ENCODE assay signal across 8 cellular contexts in genomic region chr6:100479180-100480035, GRCh38. TPM values are rescaled to one million over a fixed set of nuclear protein-coding genes. Genes with fewer than 3 reads are reported as not detected.
A peak's percentile ranks its signal among the peaks of the same experiment; 100 is the strongest.
DNase-seq lines count a peak whose midpoint lies in the region; ATAC-seq, FAIRE-seq and TF ChIP-seq lines count a peak whose summit lies in the region.

No MANE protein-coding gene starts in this region.

- intact Hi-C loops in Right ventricle myocardium superior (cut with DNase I): loop anchor here (5.0 kb wide), 1 partner anchor 357 kb away; no protein-coding TSS in a partner anchor
- intact Hi-C loops in kidney (cut with DNase I): loop anchor here (10.0 kb wide), 1 partner anchor 365 kb away; no protein-coding TSS in a partner anchor

- DNase-seq in cardiac muscle cell (ENCODE audit: low read depth in 1 of 2, low spot score in 1 of 2) (peak; percentile 49 to 66), Right ventricle myocardium superior (no peak), HAP-1 (ENCODE audit: low spot score in 2 of 2) (peak; percentile 39 to 42), M059J (ENCODE audit: low read depth) (peak; percentile 63), kidney (no peak), NCI-H226 (no peak)
- DNase-seq in stimulated activated CD4-positive, alpha-beta T cell treated with anti-CD3 and anti-CD28 coated beads, Interleukin-12 subunit alpha, Interleukin-12 subunit beta, amount 100 ng/mL, for 4 hours: no peak

- H3K27ac ChIP-seq in cardiac muscle cell: no peak overlapping the region
- H3K27ac ChIP-seq in kidney (ENCODE audit: low read depth in 2 of 2, low read length in 2 of 2): peak overlapping the region in 1 of 2 donors; percentile 67

- no peak for ATAC-seq in Right ventricle myocardium superior (ENCODE audit: poor library complexity)

- in situ Hi-C loops in HAP-1 (cut with MboI; ENCODE audit: low sequenced_read_pairs): loop anchor here (5.0 to 25.0 kb wide), 3 partner anchors 183 to 615 kb away; no protein-coding TSS in a partner anchor

- TF ChIP-seq CTCF in cardiac muscle cell (IDR thresholded peaks at IDR 0.05; ENCODE audit: low read depth, low read length): peak; percentile 71
- TF ChIP-seq CTCF in WI38 (IDR thresholded peaks at IDR 0.05; ENCODE audit: low read depth, low read length): peak; percentile 44
- TF ChIP-seq CTCF in kidney (IDR thresholded peaks at IDR 0.05; ENCODE audit: borderline replicate concordance, extremely low read depth, insufficient read depth): peak; percentile 74

- H3K9me3 ChIP-seq in cardiac muscle cell (ENCODE audit: low read depth) (no peaks in the 10 kb centered on the region), HAP-1 (no peaks in the 10 kb centered on the region), kidney (ENCODE audit: control insufficient read depth in 1 of 2, low read length in 2 of 2) (no peaks in the 10 kb centered on the region)

- peak overlapping the region in 1 of 2 donors; percentile 31 for H3K9ac ChIP-seq in kidney (ENCODE audit: low read length in 2 of 2)

- H3K4me3 ChIP-seq in cardiac muscle cell: no peak overlapping the region
- no peak overlapping the region for H3K4me3 ChIP-seq in HAP-1
- H3K4me3 ChIP-seq in WI38 (ENCODE audit: low read depth, low read length): no peak overlapping the region
- H3K4me3 ChIP-seq in kidney (ENCODE audit: low read length in 2 of 2): no peak overlapping the region

- H3K4me1 ChIP-seq in cardiac muscle cell (ENCODE audit: low read depth) (no peaks in the 10 kb centered on the region), HAP-1 (no peaks in the 10 kb centered on the region), kidney (ENCODE audit: control insufficient read depth in 1 of 2, insufficient read depth in 1 of 2, low read depth in 1 of 2, low read length in 2 of 2) (peaks cover 4% of the 10 kb centered on the region in 2 donors)

- H3K36me3 ChIP-seq in cardiac muscle cell (no peaks in the 10 kb centered on the region), HAP-1 (replicated peaks) (no peaks in the 10 kb centered on the region), kidney (ENCODE audit: control insufficient read depth in 1 of 2, insufficient read depth in 2 of 2, low read length in 2 of 2) (no peaks in the 10 kb centered on the region)

- peak; percentile 92 for FAIRE-seq in kidney (lab: Jason Lieb, UNC)

- H3K27me3 ChIP-seq in cardiac muscle cell (peaks cover 17% of the 10 kb centered on the region), HAP-1 (ENCODE audit: low read depth) (no peaks in the 10 kb centered on the region)

RNA-seq across cellular contexts. Expression of gene SIM1, which starts 14.7 kb away (rescaled TPM):
- total RNA-seq in cardiac muscle cell (not detected in 2 replicates), Right ventricle myocardium superior (not detected), kidney (31.8 TPM)
- polyA plus RNA-seq in cardiac muscle cell (not detected in 2 replicates), kidney (ENCODE audit: insufficient read depth, low read depth, low replicate concordance) (4.4 TPM)
- total RNA-seq in M059J (2014; rRNA removed; shearing (Covaris generic)): 6.0 and 7.8 TPM in 2 replicates

Comparison
In these comparisons a context has a peak if more than half of its experiments do, and no peak if none do; other contexts are left out.
1. DNase-seq: peak in cardiac muscle cell (2 of 2), HAP-1 (2 of 2) and M059J (single experiment); none in Right ventricle myocardium superior (single experiment), kidney (single experiment), stimulated activated CD4-positive, alpha-beta T cell treated with anti-CD3 and anti-CD28 coated beads, Interleukin-12 subunit alpha, Interleukin-12 subunit beta, amount 100 ng/mL, for 4 hours (single experiment) and NCI-H226 (single experiment).
2. Peak in every context shown above with its lines, with median percentiles within 50 percentile points of each other: CTCF ChIP-seq.